ENCODE assay signal across 1 cellular context in the genomic region with DNA sequence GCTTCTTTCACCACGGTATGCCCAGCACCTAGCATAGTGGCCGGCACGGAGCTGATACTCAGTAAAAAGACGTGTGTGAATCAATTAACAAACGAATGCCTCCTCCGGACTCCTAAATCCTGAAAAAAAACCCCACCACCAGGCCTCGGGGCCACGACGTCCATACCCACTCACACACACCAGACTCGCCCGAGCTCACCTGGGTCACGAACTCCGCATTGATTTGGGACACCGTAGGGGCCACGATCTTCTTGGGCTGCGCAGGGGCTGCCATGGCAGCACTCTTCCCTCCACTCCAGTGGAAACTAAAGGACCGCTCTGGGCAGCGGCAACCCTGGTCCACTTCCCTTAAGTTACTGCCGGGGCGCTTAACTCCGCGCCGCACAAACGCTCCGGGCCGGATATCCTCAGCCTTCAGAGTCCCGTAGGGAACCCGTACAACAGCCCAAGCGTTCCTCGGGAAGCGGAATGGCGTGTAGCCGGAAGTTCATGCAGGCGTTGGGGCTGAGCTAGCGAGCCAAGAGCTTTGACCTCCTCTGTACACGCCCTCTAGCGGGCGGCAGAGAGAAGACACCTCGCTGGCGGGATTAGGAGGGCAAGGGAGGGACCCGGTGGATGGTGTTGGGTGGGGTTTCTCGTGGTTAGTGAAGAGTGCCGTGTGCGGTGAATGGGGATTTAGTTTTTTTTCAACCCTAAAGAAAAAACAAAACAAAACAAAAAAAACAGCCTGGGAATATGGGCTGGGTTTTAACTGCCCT.
TF ChIP-seq lines count a peak whose summit lies in the region.

A gene (minus strand): TSS at position 403 of the 758 bp plus-strand sequence. CDS start 129 bp downstream, at position 274.

TF ChIP-seq in HepG2, 621 proteins besides CTCF, POLR2A, EP300 and RAD21 (continued from another document and continues in another):
- TF ChIP-seq, protein P1, sequence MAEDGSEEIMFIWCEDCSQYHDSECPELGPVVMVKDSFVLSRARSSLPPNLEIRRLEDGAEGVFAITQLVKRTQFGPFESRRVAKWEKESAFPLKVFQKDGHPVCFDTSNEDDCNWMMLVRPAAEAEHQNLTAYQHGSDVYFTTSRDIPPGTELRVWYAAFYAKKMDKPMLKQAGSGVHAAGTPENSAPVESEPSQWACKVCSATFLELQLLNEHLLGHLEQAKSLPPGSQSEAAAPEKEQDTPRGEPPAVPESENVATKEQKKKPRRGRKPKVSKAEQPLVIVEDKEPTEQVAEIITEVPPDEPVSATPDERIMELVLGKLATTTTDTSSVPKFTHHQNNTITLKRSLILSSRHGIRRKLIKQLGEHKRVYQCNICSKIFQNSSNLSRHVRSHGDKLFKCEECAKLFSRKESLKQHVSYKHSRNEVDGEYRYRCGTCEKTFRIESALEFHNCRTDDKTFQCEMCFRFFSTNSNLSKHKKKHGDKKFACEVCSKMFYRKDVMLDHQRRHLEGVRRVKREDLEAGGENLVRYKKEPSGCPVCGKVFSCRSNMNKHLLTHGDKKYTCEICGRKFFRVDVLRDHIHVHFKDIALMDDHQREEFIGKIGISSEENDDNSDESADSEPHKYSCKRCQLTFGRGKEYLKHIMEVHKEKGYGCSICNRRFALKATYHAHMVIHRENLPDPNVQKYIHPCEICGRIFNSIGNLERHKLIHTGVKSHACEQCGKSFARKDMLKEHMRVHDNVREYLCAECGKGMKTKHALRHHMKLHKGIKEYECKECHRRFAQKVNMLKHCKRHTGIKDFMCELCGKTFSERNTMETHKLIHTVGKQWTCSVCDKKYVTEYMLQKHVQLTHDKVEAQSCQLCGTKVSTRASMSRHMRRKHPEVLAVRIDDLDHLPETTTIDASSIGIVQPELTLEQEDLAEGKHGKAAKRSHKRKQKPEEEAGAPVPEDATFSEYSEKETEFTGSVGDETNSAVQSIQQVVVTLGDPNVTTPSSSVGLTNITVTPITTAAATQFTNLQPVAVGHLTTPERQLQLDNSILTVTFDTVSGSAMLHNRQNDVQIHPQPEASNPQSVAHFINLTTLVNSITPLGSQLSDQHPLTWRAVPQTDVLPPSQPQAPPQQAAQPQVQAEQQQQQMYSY (CRISPR knock-in tag; IDR thresholded peaks at IDR 0.05) = no peak; the same call in 1 of the 2 replicates
- TF ChIP-seq, protein P2, sequence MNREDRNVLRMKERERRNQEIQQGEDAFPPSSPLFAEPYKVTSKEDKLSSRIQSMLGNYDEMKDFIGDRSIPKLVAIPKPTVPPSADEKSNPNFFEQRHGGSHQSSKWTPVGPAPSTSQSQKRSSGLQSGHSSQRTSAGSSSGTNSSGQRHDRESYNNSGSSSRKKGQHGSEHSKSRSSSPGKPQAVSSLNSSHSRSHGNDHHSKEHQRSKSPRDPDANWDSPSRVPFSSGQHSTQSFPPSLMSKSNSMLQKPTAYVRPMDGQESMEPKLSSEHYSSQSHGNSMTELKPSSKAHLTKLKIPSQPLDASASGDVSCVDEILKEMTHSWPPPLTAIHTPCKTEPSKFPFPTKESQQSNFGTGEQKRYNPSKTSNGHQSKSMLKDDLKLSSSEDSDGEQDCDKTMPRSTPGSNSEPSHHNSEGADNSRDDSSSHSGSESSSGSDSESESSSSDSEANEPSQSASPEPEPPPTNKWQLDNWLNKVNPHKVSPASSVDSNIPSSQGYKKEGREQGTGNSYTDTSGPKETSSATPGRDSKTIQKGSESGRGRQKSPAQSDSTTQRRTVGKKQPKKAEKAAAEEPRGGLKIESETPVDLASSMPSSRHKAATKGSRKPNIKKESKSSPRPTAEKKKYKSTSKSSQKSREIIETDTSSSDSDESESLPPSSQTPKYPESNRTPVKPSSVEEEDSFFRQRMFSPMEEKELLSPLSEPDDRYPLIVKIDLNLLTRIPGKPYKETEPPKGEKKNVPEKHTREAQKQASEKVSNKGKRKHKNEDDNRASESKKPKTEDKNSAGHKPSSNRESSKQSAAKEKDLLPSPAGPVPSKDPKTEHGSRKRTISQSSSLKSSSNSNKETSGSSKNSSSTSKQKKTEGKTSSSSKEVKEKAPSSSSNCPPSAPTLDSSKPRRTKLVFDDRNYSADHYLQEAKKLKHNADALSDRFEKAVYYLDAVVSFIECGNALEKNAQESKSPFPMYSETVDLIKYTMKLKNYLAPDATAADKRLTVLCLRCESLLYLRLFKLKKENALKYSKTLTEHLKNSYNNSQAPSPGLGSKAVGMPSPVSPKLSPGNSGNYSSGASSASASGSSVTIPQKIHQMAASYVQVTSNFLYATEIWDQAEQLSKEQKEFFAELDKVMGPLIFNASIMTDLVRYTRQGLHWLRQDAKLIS (CRISPR knock-in tag; IDR thresholded peaks at IDR 0.05) = no peak
- no peak for TF ChIP-seq NFATC3 (CRISPR knock-in tag; IDR thresholded peaks at IDR 0.05)
- peak; percentile 78; the same call in 1 of the 2 replicates for TF ChIP-seq FOXJ3 (CRISPR knock-in tag; IDR thresholded peaks at IDR 0.05; ENCODE audit: borderline replicate concordance)
- peak; percentile 88 for TF ChIP-seq MED1 (CRISPR knock-in tag; IDR thresholded peaks at IDR 0.05)
- TF ChIP-seq KAT2B (IDR thresholded peaks at IDR 0.05; ENCODE audit: borderline replicate concordance, low read depth, low read length) = no peak
- TF ChIP-seq BRD4 (CRISPR knock-in tag; IDR thresholded peaks at IDR 0.05) = 0 out of 2 replicates have a peak, but pooled peaks have one; percentile 39
- no peak for TF ChIP-seq ZNF337 (CRISPR knock-in tag; IDR thresholded peaks at IDR 0.05; ENCODE audit: borderline replicate concordance, low read depth)
- no peak for TF ChIP-seq TMF1 (CRISPR knock-in tag; IDR thresholded peaks at IDR 0.05; ENCODE audit: low read depth)
- TF ChIP-seq ZNF24 (IDR thresholded peaks at IDR 0.05) = no peak
- TF ChIP-seq ZNF605 (CRISPR knock-in tag; IDR thresholded peaks at IDR 0.05) = peak; percentile 93
- TF ChIP-seq, protein P3, sequence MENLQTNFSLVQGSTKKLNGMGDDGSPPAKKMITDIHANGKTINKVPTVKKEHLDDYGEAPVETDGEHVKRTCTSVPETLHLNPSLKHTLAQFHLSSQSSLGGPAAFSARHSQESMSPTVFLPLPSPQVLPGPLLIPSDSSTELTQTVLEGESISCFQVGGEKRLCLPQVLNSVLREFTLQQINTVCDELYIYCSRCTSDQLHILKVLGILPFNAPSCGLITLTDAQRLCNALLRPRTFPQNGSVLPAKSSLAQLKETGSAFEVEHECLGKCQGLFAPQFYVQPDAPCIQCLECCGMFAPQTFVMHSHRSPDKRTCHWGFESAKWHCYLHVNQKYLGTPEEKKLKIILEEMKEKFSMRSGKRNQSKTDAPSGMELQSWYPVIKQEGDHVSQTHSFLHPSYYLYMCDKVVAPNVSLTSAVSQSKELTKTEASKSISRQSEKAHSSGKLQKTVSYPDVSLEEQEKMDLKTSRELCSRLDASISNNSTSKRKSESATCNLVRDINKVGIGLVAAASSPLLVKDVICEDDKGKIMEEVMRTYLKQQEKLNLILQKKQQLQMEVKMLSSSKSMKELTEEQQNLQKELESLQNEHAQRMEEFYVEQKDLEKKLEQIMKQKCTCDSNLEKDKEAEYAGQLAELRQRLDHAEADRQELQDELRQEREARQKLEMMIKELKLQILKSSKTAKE (CRISPR knock-in tag; IDR thresholded peaks at IDR 0.05; ENCODE audit: borderline replicate concordance) = 0 out of 2 replicates have a peak, but pooled peaks have one; percentile 21
- TF ChIP-seq ZNF124 (CRISPR knock-in tag; IDR thresholded peaks at IDR 0.05) = peak; percentile 62; the same call in 1 of the 2 replicates
- TF ChIP-seq TRIM24 (CRISPR knock-in tag; IDR thresholded peaks at IDR 0.05) = no peak
- no peak for TF ChIP-seq RNF2 (conservative IDR thresholded peaks at IDR 0.05; ENCODE audit: low read depth)
- no peak for TF ChIP-seq NFE2L1 (CRISPR knock-in tag; IDR thresholded peaks at IDR 0.05; ENCODE audit: borderline replicate concordance)
- TF ChIP-seq, protein P4, sequence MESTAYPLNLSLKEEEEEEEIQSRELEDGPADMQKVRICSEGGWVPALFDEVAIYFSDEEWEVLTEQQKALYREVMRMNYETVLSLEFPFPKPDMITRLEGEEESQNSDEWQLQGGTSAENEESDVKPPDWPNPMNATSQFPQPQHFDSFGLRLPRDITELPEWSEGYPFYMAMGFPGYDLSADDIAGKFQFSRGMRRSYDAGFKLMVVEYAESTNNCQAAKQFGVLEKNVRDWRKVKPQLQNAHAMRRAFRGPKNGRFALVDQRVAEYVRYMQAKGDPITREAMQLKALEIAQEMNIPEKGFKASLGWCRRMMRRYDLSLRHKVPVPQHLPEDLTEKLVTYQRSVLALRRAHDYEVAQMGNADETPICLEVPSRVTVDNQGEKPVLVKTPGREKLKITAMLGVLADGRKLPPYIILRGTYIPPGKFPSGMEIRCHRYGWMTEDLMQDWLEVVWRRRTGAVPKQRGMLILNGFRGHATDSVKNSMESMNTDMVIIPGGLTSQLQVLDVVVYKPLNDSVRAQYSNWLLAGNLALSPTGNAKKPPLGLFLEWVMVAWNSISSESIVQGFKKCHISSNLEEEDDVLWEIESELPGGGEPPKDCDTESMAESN (CRISPR knock-in tag; conservative IDR thresholded peaks at IDR 0.05) = peak; percentile 83; the same call in 1 of the 2 replicates
- peak; percentile 74; the same call in 1 of the 2 replicates for TF ChIP-seq ZNF543 (CRISPR knock-in tag; IDR thresholded peaks at IDR 0.05)
- peak; percentile 95 for TF ChIP-seq ZSCAN9 (CRISPR knock-in tag; IDR thresholded peaks at IDR 0.05; ENCODE audit: borderline replicate concordance)
- TF ChIP-seq, protein P5, sequence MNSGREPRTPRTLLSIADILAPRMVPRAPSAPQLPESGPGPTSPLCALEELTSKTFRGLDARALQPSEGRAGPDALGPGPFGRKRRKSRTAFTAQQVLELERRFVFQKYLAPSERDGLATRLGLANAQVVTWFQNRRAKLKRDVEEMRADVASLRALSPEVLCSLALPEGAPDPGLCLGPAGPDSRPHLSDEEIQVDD (CRISPR knock-in tag; IDR thresholded peaks at IDR 0.05; ENCODE audit: borderline replicate concordance) = no peak
- 0 out of 2 replicates have a peak, but pooled peaks have one; percentile 16 for TF ChIP-seq TGIF2 (CRISPR knock-in tag; IDR thresholded peaks at IDR 0.05)
- no peak for TF ChIP-seq ZNF674 (CRISPR knock-in tag; IDR thresholded peaks at IDR 0.05; ENCODE audit: low read depth)
- TF ChIP-seq, protein P6, sequence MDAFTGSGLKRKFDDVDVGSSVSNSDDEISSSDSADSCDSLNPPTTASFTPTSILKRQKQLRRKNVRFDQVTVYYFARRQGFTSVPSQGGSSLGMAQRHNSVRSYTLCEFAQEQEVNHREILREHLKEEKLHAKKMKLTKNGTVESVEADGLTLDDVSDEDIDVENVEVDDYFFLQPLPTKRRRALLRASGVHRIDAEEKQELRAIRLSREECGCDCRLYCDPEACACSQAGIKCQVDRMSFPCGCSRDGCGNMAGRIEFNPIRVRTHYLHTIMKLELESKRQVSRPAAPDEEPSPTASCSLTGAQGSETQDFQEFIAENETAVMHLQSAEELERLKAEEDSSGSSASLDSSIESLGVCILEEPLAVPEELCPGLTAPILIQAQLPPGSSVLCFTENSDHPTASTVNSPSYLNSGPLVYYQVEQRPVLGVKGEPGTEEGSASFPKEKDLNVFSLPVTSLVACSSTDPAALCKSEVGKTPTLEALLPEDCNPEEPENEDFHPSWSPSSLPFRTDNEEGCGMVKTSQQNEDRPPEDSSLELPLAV (CRISPR knock-in tag; conservative IDR thresholded peaks at IDR 0.05; ENCODE audit: low read depth) = 0 out of 2 replicates have a peak, but pooled peaks have one; percentile 77
- TF ChIP-seq, protein P7, sequence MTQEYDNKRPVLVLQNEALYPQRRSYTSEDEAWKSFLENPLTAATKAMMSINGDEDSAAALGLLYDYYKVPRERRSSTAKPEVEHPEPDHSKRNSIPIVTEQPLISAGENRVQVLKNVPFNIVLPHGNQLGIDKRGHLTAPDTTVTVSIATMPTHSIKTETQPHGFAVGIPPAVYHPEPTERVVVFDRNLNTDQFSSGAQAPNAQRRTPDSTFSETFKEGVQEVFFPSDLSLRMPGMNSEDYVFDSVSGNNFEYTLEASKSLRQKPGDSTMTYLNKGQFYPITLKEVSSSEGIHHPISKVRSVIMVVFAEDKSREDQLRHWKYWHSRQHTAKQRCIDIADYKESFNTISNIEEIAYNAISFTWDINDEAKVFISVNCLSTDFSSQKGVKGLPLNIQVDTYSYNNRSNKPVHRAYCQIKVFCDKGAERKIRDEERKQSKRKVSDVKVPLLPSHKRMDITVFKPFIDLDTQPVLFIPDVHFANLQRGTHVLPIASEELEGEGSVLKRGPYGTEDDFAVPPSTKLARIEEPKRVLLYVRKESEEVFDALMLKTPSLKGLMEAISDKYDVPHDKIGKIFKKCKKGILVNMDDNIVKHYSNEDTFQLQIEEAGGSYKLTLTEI (CRISPR knock-in tag; conservative IDR thresholded peaks at IDR 0.05) = no peak
- TF ChIP-seq, protein P8, sequence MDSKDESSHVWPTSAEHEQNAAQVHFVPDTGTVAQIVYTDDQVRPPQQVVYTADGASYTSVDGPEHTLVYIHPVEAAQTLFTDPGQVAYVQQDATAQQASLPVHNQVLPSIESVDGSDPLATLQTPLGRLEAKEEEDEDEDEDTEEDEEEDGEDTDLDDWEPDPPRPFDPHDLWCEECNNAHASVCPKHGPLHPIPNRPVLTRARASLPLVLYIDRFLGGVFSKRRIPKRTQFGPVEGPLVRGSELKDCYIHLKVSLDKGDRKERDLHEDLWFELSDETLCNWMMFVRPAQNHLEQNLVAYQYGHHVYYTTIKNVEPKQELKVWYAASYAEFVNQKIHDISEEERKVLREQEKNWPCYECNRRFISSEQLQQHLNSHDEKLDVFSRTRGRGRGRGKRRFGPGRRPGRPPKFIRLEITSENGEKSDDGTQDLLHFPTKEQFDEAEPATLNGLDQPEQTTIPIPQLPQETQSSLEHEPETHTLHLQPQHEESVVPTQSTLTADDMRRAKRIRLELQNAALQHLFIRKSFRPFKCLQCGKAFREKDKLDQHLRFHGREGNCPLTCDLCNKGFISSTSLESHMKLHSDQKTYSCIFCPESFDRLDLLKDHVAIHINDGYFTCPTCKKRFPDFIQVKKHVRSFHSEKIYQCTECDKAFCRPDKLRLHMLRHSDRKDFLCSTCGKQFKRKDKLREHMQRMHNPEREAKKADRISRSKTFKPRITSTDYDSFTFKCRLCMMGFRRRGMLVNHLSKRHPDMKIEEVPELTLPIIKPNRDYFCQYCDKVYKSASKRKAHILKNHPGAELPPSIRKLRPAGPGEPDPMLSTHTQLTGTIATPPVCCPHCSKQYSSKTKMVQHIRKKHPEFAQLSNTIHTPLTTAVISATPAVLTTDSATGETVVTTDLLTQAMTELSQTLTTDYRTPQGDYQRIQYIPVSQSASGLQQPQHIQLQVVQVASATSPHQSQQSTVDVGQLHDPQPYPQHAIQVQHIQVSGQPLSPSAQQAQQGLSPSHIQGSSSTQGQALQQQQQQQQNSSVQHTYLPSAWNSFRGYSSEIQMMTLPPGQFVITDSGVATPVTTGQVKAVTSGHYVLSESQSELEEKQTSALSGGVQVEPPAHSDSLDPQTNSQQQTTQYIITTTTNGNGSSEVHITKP (CRISPR knock-in tag; IDR thresholded peaks at IDR 0.05; ENCODE audit: low read depth) = peak; percentile 61; the same call in 1 of the 2 replicates
